8 cellular contexts compared by ENCODE assay signal in genomic region chr6:107786709-107787588, GRCh38. TPM values are rescaled to one million over a fixed set of nuclear protein-coding genes. Genes with fewer than 3 reads are reported as not detected.
DNase-seq lines count a peak whose midpoint lies in the region; ATAC-seq and TF ChIP-seq lines count a peak whose summit lies in the region.

No MANE protein-coding gene starts in this region.

- H3K9me3 ChIP-seq in vagina: no peaks in the 10 kb centered on the region
- H3K9me3 ChIP-seq in left ventricle myocardium inferior (replicated peaks): no peaks in the 10 kb centered on the region

- H3K4me1 ChIP-seq in vagina: no peaks in the 10 kb centered on the region
- no peaks in the 10 kb centered on the region for H3K4me1 ChIP-seq in left ventricle myocardium inferior

- H3K27ac ChIP-seq in vagina: no peak overlapping the region
- H3K27ac ChIP-seq in left ventricle myocardium inferior (replicated peaks): no peak overlapping the region

- H3K36me3 ChIP-seq in vagina (no peaks in the 10 kb centered on the region), left ventricle myocardium inferior (no peaks in the 10 kb centered on the region)

- no peak for TF ChIP-seq CTCF in vagina (IDR thresholded peaks at IDR 0.05)
- no peak for TF ChIP-seq CTCF in left ventricle myocardium inferior (IDR thresholded peaks at IDR 0.05; ENCODE audit: borderline replicate concordance)

- TF ChIP-seq POLR2A in vagina (IDR thresholded peaks at IDR 0.05): no peak

- ATAC-seq in HG03460 (IDR thresholded peaks at IDR 0.05; ENCODE audit: unreplicated experiment) (peak; percentile 83), GM18870 (IDR thresholded peaks at IDR 0.05; ENCODE audit: unreplicated experiment) (no peak)

- peak; percentile 7 to 72 (median 50) for DNase-seq in stimulated activated naive CD4-positive, alpha-beta T cell (lab: John Stamatoyannopoulos, UW)
- DNase-seq in stimulated activated naive CD4-positive, alpha-beta T cell treated with Interleukin-2 at 50 U/mL for 16 hours (lab: John Stamatoyannopoulos, UW): no peak
- peak; percentile 71 for DNase-seq in activated effector memory CD4-positive, alpha-beta T cell treated with anti-CD3 and anti-CD28 coated beads, Interleukin-2, amount 50 U/mL, for 16 hours
- DNase-seq in vagina (ENCODE audit: extremely low spot score in 2 of 2): peak; percentile 58
- no peak for DNase-seq in GOT3 (lab: John Stamatoyannopoulos, UW)
- no peak for DNase-seq in left ventricle myocardium inferior

- H3K27me3 ChIP-seq in vagina (no peaks in the 10 kb centered on the region), left ventricle myocardium inferior (ENCODE audit: low read depth) (peaks cover 76% of the 10 kb centered on the region)

- intact Hi-C loops in vagina (cut with DNase I): no loop called here
- intact Hi-C loops in left ventricle myocardium inferior (cut with micrococcal nuclease): no loop called here

- H3K4me3 ChIP-seq in vagina (no peak overlapping the region), left ventricle myocardium inferior (no peak overlapping the region)

RNA-seq across cellular contexts. Expression of gene SCML4, which starts 37.2 kb away (rescaled TPM):
- total RNA-seq in vagina (7.6 TPM), left ventricle myocardium inferior (0.11 TPM)

Comparison
In these comparisons a context has a peak if more than half of its experiments do, and no peak if none do; other contexts are left out.
1. DNase-seq: peak in stimulated activated naive CD4-positive, alpha-beta T cell (6 of 6), activated effector memory CD4-positive, alpha-beta T cell treated with anti-CD3 and anti-CD28 coated beads, Interleukin-2, amount 50 U/mL, for 16 hours (single experiment) and vagina (2 of 2); none in stimulated activated naive CD4-positive, alpha-beta T cell treated with Interleukin-2 at 50 U/mL for 16 hours (single experiment), GOT3 (single experiment) and left ventricle myocardium inferior (single experiment).